In the genomic region with DNA sequence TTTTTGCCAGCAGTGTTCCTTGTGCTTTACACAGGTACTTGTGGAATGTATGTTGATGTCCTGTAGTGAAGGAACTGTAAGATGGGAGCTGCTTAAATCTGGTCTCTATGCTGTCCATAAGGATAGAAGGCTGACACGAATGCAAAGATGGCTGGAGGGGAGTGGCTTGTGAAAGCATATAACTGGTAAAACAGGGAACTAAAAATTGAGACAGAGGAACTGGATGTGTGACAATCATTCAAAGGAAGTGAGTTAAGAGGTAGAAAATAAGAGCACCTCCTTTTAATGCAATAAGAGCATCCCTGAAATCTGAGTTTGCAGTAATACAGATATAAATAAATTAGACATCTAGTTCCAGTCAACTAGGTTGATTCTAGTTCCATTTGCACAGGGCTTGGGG, we compare ENCODE assay signal across 31 cellular contexts. TPM values are rescaled to one million over a fixed set of nuclear protein-coding genes. Genes with fewer than 3 reads are reported as not detected.
A peak's percentile ranks its signal among the peaks of the same experiment; 100 is the strongest.
DNase-seq lines count a peak whose midpoint lies in the region; ATAC-seq, FAIRE-seq and TF ChIP-seq lines count a peak whose summit lies in the region.
"Had no signal": no experiment of that assay in that cellular context is flagged by ENCODE, and none has a peak within 500 bp of the region (broad histone marks: within the 10 kb centered on the region; RNA-seq: fewer than 3 reads in every experiment).

No MANE protein-coding gene starts in this region.

- H3K4me3 ChIP-seq in epithelial cell of esophagus (ENCODE audit: low read length) = no peak overlapping the region
- H3K4me3 ChIP-seq: neural progenitor cell, right lobe of liver had no signal

- FAIRE-seq in D721Med (lab: Jason Lieb, UNC) = no peak
- FAIRE-seq: A204.1, endometrium, frontal cortex, urothelium cell line had no signal

- TF ChIP-seq CTCF in epithelial cell of esophagus (IDR thresholded peaks at IDR 0.05; ENCODE audit: insufficient read depth, low read depth, low read length, missing control alignments) = no peak
- no peak for TF ChIP-seq CTCF in D721Med (IDR thresholded peaks at IDR 0.05; ENCODE audit: insufficient read depth, missing control alignments)

- peak overlapping the region; percentile 10 for H3K27ac Mint-ChIP-seq in activated naive CD4-positive, alpha-beta T cell treated with anti-CD3 and anti-CD28 coated beads, Interleukin-2, amount 50 U/mL, for 72 hours
- H3K27ac Mint-ChIP-seq in activated T-helper 2 cell treated with anti-CD3 and anti-CD28 coated beads, Interferon-gamma antibody, Interleukin-2, Interleukin-4, amounts not matched to agents 10 μg/mL and 5 μg/mL and 100 μg/mL, durations not matched to agents 14 hours and 24 hours and 36 hours = no peak overlapping the region
- H3K27ac Mint-ChIP-seq: activated CD4-positive, alpha-beta memory T cell treated with anti-CD3 and anti-CD28 coated beads, Interleukin-2, amount 10 ng/mL, durations not matched to agents 7 days and 5 days; neural progenitor cell; stimulated activated memory B cell treated with anti-CD40 and anti-IgM and Interleukin-4, amounts not matched to agents 10 μg/mL and 1 μg/mL and 100 μg/mL, for 72 hours had no signal

- peaks cover 0 to 25% of the 10 kb centered on the region in 2 donors for H3K36me3 Mint-ChIP-seq in activated naive CD4-positive, alpha-beta T cell treated with anti-CD3 and anti-CD28 coated beads, Interleukin-2, amount 50 U/mL, for 72 hours
- peaks cover 48% of the 10 kb centered on the region for H3K36me3 Mint-ChIP-seq in activated T-helper 2 cell treated with anti-CD3 and anti-CD28 coated beads, Interferon-gamma antibody, Interleukin-2, Interleukin-4, amounts not matched to agents 10 μg/mL and 5 μg/mL and 100 μg/mL, durations not matched to agents 14 hours and 24 hours and 36 hours (ENCODE audit: low read depth)

- H3K4me1 Mint-ChIP-seq in activated T-helper 2 cell treated with anti-CD3 and anti-CD28 coated beads, Interferon-gamma antibody, Interleukin-2, Interleukin-4, amounts not matched to agents 10 μg/mL and 5 μg/mL and 100 μg/mL, durations not matched to agents 14 hours and 24 hours and 36 hours (ENCODE audit: low read depth) = peaks cover 1% of the 10 kb centered on the region
- H3K4me1 Mint-ChIP-seq: activated CD4-positive, alpha-beta memory T cell treated with anti-CD3 and anti-CD28 coated beads, Interleukin-2, amount 10 ng/mL, durations not matched to agents 7 days and 5 days; neural progenitor cell had no signal

- DNase-seq in activated naive CD4-positive, alpha-beta T cell treated with anti-CD3 and anti-CD28 coated beads, Interleukin-2, amount 50 U/mL, for 72 hours (ENCODE audit: low spot score in 2 of 2) = no peak
- no peak for DNase-seq in activated naive CD4-positive, alpha-beta T cell treated with anti-CD3 and anti-CD28 coated beads, Interleukin-2, amount 50 U/mL, for 16 hours
- DNase-seq in NOMO-1 treated with dmso at 0.1 percent for 144 hours (lab: John Stamatoyannopoulos, UW; ENCODE audit: unreplicated experiment) = peak; percentile 35
- peak; percentile 10 for DNase-seq in epithelial cell of esophagus (ENCODE audit: low read depth)
- no peak for DNase-seq in activated T-helper 2 cell treated with anti-CD3 and anti-CD28 coated beads, Interferon-gamma antibody, Interleukin-2, Interleukin-4, amounts not matched to agents 10 μg/mL and 5 μg/mL and 100 μg/mL, durations not matched to agents 14 hours and 24 hours and 36 hours (ENCODE audit: low spot score)
- DNase-seq in D721Med (ENCODE audit: insufficient read length, low spot score) = no peak
- DNase-seq in NCI-H1105 (lab: John Stamatoyannopoulos, UW) = no peak
- DNase-seq: activated CD4-positive, alpha-beta memory T cell treated with anti-CD3 and anti-CD28 coated beads, Interleukin-2, amount 10 ng/mL, durations not matched to agents 7 days and 5 days; activated CD8-positive, alpha-beta memory T cell treated with anti-CD3 and anti-CD28 coated beads, Interleukin-2, amount 50 U/mL, for 48 hours; caudate nucleus; GDM1; HCEC 1CT; left cardiac atrium; NCI-H1694; NCI-H446 treated with DMSO at 0.1 percent for 48 hours; NCI-H82; PC-3; right lobe of liver; stimulated activated CD4-positive, alpha-beta T cell treated with anti-CD3 and anti-CD28 coated beads, Interleukin-4, amount 100 ng/mL, for 24 hours; T1000 had no signal

- no peak overlapping the region for H3K4me3 Mint-ChIP-seq in activated T-helper 2 cell treated with anti-CD3 and anti-CD28 coated beads, Interferon-gamma antibody, Interleukin-2, Interleukin-4, amounts not matched to agents 10 μg/mL and 5 μg/mL and 100 μg/mL, durations not matched to agents 14 hours and 24 hours and 36 hours (ENCODE audit: low read depth)
- H3K4me3 Mint-ChIP-seq: activated CD4-positive, alpha-beta memory T cell treated with anti-CD3 and anti-CD28 coated beads, Interleukin-2, amount 10 ng/mL, durations not matched to agents 7 days and 5 days; activated T-helper 17 cell treated with anti-CD3 and anti-CD28 coated beads, Interleukin-2, amount 50 U/mL, for 72 hours; neural progenitor cell; stimulated activated memory B cell treated with anti-CD40 and anti-IgM and Interleukin-4, amounts not matched to agents 10 μg/mL and 1 μg/mL and 100 μg/mL, for 72 hours had no signal

- no peak for ATAC-seq in activated naive CD4-positive, alpha-beta T cell treated with anti-CD3 and anti-CD28 coated beads, Interleukin-2, amount 50 U/mL, for 72 hours
- no peak for ATAC-seq in HG03097 (IDR thresholded peaks at IDR 0.05; ENCODE audit: low FRiP score, unreplicated experiment)
- ATAC-seq: activated T-helper 17 cell treated with anti-CD3 and anti-CD28 coated beads, Interleukin-2, amount 50 U/mL, for 72 hours; PC-3; right lobe of liver; stimulated activated memory B cell treated with anti-CD40 and anti-IgM and Interleukin-4, amounts not matched to agents 10 μg/mL and 1 μg/mL and 100 μg/mL, for 72 hours had no signal

- no peaks in the 10 kb centered on the region for H3K9me3 Mint-ChIP-seq in activated naive CD4-positive, alpha-beta T cell treated with anti-CD3 and anti-CD28 coated beads, Interleukin-2, amount 50 U/mL, for 72 hours
- no peaks in the 10 kb centered on the region for H3K9me3 Mint-ChIP-seq in activated T-helper 2 cell treated with anti-CD3 and anti-CD28 coated beads, Interferon-gamma antibody, Interleukin-2, Interleukin-4, amounts not matched to agents 10 μg/mL and 5 μg/mL and 100 μg/mL, durations not matched to agents 14 hours and 24 hours and 36 hours
- H3K9me3 Mint-ChIP-seq: activated CD4-positive, alpha-beta memory T cell treated with anti-CD3 and anti-CD28 coated beads, Interleukin-2, amount 10 ng/mL, durations not matched to agents 7 days and 5 days; activated T-helper 17 cell treated with anti-CD3 and anti-CD28 coated beads, Interleukin-2, amount 50 U/mL, for 72 hours; neural progenitor cell had no signal

- H3K27me3 Mint-ChIP-seq in activated T-helper 2 cell treated with anti-CD3 and anti-CD28 coated beads, Interferon-gamma antibody, Interleukin-2, Interleukin-4, amounts not matched to agents 10 μg/mL and 5 μg/mL and 100 μg/mL, durations not matched to agents 14 hours and 24 hours and 36 hours (ENCODE audit: low read depth) = no peaks in the 10 kb centered on the region
- H3K27me3 Mint-ChIP-seq: activated CD4-positive, alpha-beta memory T cell treated with anti-CD3 and anti-CD28 coated beads, Interleukin-2, amount 10 ng/mL, durations not matched to agents 7 days and 5 days; activated T-helper 17 cell treated with anti-CD3 and anti-CD28 coated beads, Interleukin-2, amount 50 U/mL, for 72 hours; stimulated activated memory B cell treated with anti-CD40 and anti-IgM and Interleukin-4, amounts not matched to agents 10 μg/mL and 1 μg/mL and 100 μg/mL, for 72 hours had no signal

- intact Hi-C loops in activated T-helper 2 cell treated with anti-CD3 and anti-CD28 coated beads, Interferon-gamma antibody, Interleukin-2, Interleukin-4, amounts not matched to agents 10 μg/mL and 5 μg/mL and 100 μg/mL, durations not matched to agents 14 hours and 24 hours and 36 hours (cut with micrococcal nuclease) = no loop called here

RNA-seq across cellular contexts. Expression of a gene that starts 35.2 kb away (rescaled TPM):
- total RNA-seq in activated naive CD4-positive, alpha-beta T cell treated with anti-CD3 and anti-CD28 coated beads, Interleukin-2, amount 50 U/mL, for 72 hours = 10 to 100 TPM; 24.2 to 27.7 TPM
- total RNA-seq in activated T-helper 2 cell treated with anti-CD3 and anti-CD28 coated beads, Interferon-gamma antibody, Interleukin-2, Interleukin-4, amounts not matched to agents 10 μg/mL and 5 μg/mL and 100 μg/mL, durations not matched to agents 14 hours and 24 hours and 36 hours = 33.5 and 39.6 TPM in 2 replicates

RNA-seq across cellular contexts. Expression of a gene that starts 55.9 kb away (rescaled TPM):
- not detected for total RNA-seq in activated naive CD4-positive, alpha-beta T cell treated with anti-CD3 and anti-CD28 coated beads, Interleukin-2, amount 50 U/mL, for 72 hours
- total RNA-seq in activated T-helper 2 cell treated with anti-CD3 and anti-CD28 coated beads, Interferon-gamma antibody, Interleukin-2, Interleukin-4, amounts not matched to agents 10 μg/mL and 5 μg/mL and 100 μg/mL, durations not matched to agents 14 hours and 24 hours and 36 hours = not detected in 2 replicates
- total RNA-seq: activated CD4-positive, alpha-beta memory T cell treated with anti-CD3 and anti-CD28 coated beads, Interleukin-2, amount 10 ng/mL, durations not matched to agents 7 days and 5 days; activated T-helper 17 cell treated with anti-CD3 and anti-CD28 coated beads, Interleukin-2, amount 50 U/mL, for 72 hours; dermis microvascular lymphatic vessel endothelial cell; HT1080; left cardiac atrium; PC-3; posterior vena cava; right lobe of liver had no signal

Comparison
In these comparisons a context has a peak if more than half of its experiments do, and no peak if none do; other contexts are left out.
1. DNase-seq: peak in NOMO-1 treated with dmso at 0.1 percent for 144 hours (single experiment) and epithelial cell of esophagus (single experiment); none in activated naive CD4-positive, alpha-beta T cell treated with anti-CD3 and anti-CD28 coated beads, Interleukin-2, amount 50 U/mL, for 72 hours (0 of 2), activated naive CD4-positive, alpha-beta T cell treated with anti-CD3 and anti-CD28 coated beads, Interleukin-2, amount 50 U/mL, for 16 hours (single experiment), activated T-helper 2 cell treated with anti-CD3 and anti-CD28 coated beads, Interferon-gamma antibody, Interleukin-2, Interleukin-4, amounts not matched to agents 10 μg/mL and 5 μg/mL and 100 μg/mL, durations not matched to agents 14 hours and 24 hours and 36 hours (single experiment), D721Med (single experiment) and NCI-H1105 (single experiment).